In the genomic region with DNA sequence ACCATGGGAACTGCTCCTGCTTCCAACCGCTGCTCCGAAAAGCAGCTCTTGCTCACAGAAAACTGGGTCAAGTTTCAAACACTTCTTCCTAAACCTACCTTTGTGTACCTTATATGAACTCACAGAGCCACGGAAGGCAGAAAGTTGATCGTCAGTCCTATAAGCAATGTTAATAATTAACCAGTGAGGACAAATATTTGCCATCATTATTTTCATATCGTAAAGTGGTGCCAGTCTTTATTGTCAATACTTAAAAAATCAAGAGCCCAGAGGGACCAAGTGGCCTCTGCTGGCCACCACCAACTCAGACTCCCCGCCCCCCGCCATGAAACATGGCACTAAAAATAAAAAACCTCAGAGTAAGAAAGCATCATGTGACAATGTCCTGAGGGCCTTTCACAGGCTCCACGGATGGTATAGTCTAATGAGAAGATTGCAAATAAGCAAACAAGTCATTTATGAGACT, we compare ENCODE assay signal across 1 cellular context.
TF ChIP-seq lines count a peak whose summit lies in the region.

No MANE protein-coding gene starts in this region.

TF ChIP-seq in HepG2, 621 proteins besides CTCF, POLR2A, EP300 and RAD21 (continued from another document and continues in another):
- TF ChIP-seq, protein P1, sequence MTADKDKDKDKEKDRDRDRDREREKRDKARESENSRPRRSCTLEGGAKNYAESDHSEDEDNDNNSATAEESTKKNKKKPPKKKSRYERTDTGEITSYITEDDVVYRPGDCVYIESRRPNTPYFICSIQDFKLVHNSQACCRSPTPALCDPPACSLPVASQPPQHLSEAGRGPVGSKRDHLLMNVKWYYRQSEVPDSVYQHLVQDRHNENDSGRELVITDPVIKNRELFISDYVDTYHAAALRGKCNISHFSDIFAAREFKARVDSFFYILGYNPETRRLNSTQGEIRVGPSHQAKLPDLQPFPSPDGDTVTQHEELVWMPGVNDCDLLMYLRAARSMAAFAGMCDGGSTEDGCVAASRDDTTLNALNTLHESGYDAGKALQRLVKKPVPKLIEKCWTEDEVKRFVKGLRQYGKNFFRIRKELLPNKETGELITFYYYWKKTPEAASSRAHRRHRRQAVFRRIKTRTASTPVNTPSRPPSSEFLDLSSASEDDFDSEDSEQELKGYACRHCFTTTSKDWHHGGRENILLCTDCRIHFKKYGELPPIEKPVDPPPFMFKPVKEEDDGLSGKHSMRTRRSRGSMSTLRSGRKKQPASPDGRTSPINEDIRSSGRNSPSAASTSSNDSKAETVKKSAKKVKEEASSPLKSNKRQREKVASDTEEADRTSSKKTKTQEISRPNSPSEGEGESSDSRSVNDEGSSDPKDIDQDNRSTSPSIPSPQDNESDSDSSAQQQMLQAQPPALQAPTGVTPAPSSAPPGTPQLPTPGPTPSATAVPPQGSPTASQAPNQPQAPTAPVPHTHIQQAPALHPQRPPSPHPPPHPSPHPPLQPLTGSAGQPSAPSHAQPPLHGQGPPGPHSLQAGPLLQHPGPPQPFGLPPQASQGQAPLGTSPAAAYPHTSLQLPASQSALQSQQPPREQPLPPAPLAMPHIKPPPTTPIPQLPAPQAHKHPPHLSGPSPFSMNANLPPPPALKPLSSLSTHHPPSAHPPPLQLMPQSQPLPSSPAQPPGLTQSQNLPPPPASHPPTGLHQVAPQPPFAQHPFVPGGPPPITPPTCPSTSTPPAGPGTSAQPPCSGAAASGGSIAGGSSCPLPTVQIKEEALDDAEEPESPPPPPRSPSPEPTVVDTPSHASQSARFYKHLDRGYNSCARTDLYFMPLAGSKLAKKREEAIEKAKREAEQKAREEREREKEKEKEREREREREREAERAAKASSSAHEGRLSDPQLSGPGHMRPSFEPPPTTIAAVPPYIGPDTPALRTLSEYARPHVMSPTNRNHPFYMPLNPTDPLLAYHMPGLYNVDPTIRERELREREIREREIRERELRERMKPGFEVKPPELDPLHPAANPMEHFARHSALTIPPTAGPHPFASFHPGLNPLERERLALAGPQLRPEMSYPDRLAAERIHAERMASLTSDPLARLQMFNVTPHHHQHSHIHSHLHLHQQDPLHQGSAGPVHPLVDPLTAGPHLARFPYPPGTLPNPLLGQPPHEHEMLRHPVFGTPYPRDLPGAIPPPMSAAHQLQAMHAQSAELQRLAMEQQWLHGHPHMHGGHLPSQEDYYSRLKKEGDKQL (CRISPR knock-in tag; IDR thresholded peaks at IDR 0.05; ENCODE audit: low read depth) = no peak
- TF ChIP-seq TGIF2 (CRISPR knock-in tag; IDR thresholded peaks at IDR 0.05) (no peak), ZNF879 (CRISPR knock-in tag; IDR thresholded peaks at IDR 0.05) (no peak), CHCHD3 (CRISPR knock-in tag; IDR thresholded peaks at IDR 0.05) (no peak), FOXK2 (IDR thresholded peaks at IDR 0.05) (no peak), ARID2 (CRISPR knock-in tag; IDR thresholded peaks at IDR 0.05; ENCODE audit: borderline replicate concordance) (no peak), ZNF607 (CRISPR knock-in tag; IDR thresholded peaks at IDR 0.05; ENCODE audit: borderline replicate concordance) (no peak), ZNF446 (CRISPR knock-in tag; IDR thresholded peaks at IDR 0.05) (no peak), ZNF768 (CRISPR knock-in tag; IDR thresholded peaks at IDR 0.05) (no peak), HIVEP1 (CRISPR knock-in tag; IDR thresholded peaks at IDR 0.05) (no peak), BORCS8-MEF2B (CRISPR knock-in tag; IDR thresholded peaks at IDR 0.05) (0 out of 2 replicates have a peak, but pooled peaks have one; percentile 18), ZMYM3 (CRISPR knock-in tag; IDR thresholded peaks at IDR 0.05) (no peak), ARNTL (CRISPR knock-in tag; IDR thresholded peaks at IDR 0.05) (no peak), MIXL1 (CRISPR knock-in tag; IDR thresholded peaks at IDR 0.05) (peak; percentile 84; the same call in 1 of the 2 replicates), ZNF292 (CRISPR knock-in tag; IDR thresholded peaks at IDR 0.05; ENCODE audit: borderline replicate concordance, low read depth) (peak; percentile 65; the same call in 1 of the 2 replicates), SMAD3 (CRISPR knock-in tag; IDR thresholded peaks at IDR 0.05) (peak; percentile 74; the same call in 1 of the 2 replicates), PHF20 (CRISPR knock-in tag; IDR thresholded peaks at IDR 0.05) (no peak), CREB1 (IDR thresholded peaks at IDR 0.05) (no peak), CREB1 (CRISPR knock-in tag; IDR thresholded peaks at IDR 0.05) (peak; percentile 35; the same call in 1 of the 2 replicates), SRSF4 (IDR thresholded peaks at IDR 0.05; ENCODE audit: low read depth, low read length, poor library complexity, severe bottlenecking) (no peak), ZSCAN30 (CRISPR knock-in tag; IDR thresholded peaks at IDR 0.05) (no peak), ZNF776 (CRISPR knock-in tag; IDR thresholded peaks at IDR 0.05) (no peak), IKZF1 (IDR thresholded peaks at IDR 0.05) (no peak), ZBTB7A (CRISPR knock-in tag; IDR thresholded peaks at IDR 0.05) (no peak), JUNB (CRISPR knock-in tag; IDR thresholded peaks at IDR 0.05; ENCODE audit: borderline replicate concordance) (no peak), DMAP1 (CRISPR knock-in tag; IDR thresholded peaks at IDR 0.05) (no peak)
- TF ChIP-seq, protein P2, sequence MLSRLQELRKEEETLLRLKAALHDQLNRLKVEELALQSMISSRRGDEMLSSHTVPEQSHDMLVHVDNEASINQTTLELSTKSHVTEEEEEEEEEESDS (CRISPR knock-in tag; IDR thresholded peaks at IDR 0.05; ENCODE audit: borderline replicate concordance) = no peak
- TF ChIP-seq, protein P3, sequence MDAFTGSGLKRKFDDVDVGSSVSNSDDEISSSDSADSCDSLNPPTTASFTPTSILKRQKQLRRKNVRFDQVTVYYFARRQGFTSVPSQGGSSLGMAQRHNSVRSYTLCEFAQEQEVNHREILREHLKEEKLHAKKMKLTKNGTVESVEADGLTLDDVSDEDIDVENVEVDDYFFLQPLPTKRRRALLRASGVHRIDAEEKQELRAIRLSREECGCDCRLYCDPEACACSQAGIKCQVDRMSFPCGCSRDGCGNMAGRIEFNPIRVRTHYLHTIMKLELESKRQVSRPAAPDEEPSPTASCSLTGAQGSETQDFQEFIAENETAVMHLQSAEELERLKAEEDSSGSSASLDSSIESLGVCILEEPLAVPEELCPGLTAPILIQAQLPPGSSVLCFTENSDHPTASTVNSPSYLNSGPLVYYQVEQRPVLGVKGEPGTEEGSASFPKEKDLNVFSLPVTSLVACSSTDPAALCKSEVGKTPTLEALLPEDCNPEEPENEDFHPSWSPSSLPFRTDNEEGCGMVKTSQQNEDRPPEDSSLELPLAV (CRISPR knock-in tag; conservative IDR thresholded peaks at IDR 0.05; ENCODE audit: low read depth) = no peak
- TF ChIP-seq, protein P4, sequence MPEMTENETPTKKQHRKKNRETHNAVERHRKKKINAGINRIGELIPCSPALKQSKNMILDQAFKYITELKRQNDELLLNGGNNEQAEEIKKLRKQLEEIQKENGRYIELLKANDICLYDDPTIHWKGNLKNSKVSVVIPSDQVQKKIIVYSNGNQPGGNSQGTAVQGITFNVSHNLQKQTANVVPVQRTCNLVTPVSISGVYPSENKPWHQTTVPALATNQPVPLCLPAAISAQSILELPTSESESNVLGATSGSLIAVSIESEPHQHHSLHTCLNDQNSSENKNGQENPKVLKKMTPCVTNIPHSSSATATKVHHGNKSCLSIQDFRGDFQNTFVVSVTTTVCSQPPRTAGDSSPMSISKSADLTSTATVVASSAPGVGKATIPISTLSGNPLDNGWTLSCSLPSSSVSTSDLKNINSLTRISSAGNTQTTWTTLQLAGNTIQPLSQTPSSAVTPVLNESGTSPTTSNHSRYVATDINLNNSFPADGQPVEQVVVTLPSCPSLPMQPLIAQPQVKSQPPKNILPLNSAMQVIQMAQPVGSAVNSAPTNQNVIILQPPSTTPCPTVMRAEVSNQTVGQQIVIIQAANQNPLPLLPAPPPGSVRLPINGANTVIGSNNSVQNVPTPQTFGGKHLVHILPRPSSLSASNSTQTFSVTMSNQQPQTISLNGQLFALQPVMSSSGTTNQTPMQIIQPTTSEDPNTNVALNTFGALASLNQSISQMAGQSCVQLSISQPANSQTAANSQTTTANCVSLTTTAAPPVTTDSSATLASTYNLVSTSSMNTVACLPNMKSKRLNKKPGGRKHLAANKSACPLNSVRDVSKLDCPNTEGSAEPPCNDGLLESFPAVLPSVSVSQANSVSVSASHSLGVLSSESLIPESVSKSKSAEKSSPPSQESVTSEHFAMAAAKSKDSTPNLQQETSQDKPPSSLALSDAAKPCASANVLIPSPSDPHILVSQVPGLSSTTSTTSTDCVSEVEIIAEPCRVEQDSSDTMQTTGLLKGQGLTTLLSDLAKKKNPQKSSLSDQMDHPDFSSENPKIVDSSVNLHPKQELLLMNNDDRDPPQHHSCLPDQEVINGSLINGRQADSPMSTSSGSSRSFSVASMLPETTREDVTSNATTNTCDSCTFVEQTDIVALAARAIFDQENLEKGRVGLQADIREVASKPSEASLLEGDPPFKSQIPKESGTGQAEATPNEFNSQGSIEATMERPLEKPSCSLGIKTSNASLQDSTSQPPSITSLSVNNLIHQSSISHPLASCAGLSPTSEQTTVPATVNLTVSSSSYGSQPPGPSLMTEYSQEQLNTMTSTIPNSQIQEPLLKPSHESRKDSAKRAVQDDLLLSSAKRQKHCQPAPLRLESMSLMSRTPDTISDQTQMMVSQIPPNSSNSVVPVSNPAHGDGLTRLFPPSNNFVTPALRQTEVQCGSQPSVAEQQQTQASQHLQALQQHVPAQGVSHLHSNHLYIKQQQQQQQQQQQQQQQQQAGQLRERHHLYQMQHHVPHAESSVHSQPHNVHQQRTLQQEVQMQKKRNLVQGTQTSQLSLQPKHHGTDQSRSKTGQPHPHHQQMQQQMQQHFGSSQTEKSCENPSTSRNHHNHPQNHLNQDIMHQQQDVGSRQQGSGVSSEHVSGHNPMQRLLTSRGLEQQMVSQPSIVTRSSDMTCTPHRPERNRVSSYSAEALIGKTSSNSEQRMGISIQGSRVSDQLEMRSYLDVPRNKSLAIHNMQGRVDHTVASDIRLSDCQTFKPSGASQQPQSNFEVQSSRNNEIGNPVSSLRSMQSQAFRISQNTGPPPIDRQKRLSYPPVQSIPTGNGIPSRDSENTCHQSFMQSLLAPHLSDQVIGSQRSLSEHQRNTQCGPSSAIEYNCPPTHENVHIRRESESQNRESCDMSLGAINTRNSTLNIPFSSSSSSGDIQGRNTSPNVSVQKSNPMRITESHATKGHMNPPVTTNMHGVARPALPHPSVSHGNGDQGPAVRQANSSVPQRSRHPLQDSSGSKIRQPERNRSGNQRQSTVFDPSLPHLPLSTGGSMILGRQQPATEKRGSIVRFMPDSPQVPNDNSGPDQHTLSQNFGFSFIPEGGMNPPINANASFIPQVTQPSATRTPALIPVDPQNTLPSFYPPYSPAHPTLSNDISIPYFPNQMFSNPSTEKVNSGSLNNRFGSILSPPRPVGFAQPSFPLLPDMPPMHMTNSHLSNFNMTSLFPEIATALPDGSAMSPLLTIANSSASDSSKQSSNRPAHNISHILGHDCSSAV (CRISPR knock-in tag; IDR thresholded peaks at IDR 0.05; ENCODE audit: borderline replicate concordance) = no peak
- TF ChIP-seq, protein P5, sequence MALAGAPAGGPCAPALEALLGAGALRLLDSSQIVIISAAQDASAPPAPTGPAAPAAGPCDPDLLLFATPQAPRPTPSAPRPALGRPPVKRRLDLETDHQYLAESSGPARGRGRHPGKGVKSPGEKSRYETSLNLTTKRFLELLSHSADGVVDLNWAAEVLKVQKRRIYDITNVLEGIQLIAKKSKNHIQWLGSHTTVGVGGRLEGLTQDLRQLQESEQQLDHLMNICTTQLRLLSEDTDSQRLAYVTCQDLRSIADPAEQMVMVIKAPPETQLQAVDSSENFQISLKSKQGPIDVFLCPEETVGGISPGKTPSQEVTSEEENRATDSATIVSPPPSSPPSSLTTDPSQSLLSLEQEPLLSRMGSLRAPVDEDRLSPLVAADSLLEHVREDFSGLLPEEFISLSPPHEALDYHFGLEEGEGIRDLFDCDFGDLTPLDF (CRISPR knock-in tag; IDR thresholded peaks at IDR 0.05) = no peak
- TF ChIP-seq, protein P6, sequence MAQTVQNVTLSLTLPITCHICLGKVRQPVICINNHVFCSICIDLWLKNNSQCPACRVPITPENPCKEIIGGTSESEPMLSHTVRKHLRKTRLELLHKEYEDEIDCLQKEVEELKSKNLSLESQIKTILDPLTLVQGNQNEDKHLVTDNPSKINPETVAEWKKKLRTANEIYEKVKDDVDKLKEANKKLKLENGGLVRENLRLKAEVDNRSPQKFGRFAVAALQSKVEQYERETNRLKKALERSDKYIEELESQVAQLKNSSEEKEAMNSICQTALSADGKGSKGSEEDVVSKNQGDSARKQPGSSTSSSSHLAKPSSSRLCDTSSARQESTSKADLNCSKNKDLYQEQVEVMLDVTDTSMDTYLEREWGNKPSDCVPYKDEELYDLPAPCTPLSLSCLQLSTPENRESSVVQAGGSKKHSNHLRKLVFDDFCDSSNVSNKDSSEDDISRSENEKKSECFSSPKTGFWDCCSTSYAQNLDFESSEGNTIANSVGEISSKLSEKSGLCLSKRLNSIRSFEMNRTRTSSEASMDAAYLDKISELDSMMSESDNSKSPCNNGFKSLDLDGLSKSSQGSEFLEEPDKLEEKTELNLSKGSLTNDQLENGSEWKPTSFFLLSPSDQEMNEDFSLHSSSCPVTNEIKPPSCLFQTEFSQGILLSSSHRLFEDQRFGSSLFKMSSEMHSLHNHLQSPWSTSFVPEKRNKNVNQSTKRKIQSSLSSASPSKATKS (CRISPR knock-in tag; IDR thresholded peaks at IDR 0.05) = no peak
- TF ChIP-seq, protein P7, sequence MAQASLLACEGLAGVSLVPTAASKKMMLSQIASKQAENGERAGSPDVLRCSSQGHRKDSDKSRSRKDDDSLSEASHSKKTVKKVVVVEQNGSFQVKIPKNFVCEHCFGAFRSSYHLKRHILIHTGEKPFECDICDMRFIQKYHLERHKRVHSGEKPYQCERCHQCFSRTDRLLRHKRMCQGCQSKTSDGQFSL (CRISPR knock-in tag; IDR thresholded peaks at IDR 0.05) = no peak
- TF ChIP-seq, protein P8, sequence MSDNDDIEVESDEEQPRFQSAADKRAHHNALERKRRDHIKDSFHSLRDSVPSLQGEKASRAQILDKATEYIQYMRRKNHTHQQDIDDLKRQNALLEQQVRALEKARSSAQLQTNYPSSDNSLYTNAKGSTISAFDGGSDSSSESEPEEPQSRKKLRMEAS (IDR thresholded peaks at IDR 0.05) = no peak
- TF ChIP-seq, protein P9, sequence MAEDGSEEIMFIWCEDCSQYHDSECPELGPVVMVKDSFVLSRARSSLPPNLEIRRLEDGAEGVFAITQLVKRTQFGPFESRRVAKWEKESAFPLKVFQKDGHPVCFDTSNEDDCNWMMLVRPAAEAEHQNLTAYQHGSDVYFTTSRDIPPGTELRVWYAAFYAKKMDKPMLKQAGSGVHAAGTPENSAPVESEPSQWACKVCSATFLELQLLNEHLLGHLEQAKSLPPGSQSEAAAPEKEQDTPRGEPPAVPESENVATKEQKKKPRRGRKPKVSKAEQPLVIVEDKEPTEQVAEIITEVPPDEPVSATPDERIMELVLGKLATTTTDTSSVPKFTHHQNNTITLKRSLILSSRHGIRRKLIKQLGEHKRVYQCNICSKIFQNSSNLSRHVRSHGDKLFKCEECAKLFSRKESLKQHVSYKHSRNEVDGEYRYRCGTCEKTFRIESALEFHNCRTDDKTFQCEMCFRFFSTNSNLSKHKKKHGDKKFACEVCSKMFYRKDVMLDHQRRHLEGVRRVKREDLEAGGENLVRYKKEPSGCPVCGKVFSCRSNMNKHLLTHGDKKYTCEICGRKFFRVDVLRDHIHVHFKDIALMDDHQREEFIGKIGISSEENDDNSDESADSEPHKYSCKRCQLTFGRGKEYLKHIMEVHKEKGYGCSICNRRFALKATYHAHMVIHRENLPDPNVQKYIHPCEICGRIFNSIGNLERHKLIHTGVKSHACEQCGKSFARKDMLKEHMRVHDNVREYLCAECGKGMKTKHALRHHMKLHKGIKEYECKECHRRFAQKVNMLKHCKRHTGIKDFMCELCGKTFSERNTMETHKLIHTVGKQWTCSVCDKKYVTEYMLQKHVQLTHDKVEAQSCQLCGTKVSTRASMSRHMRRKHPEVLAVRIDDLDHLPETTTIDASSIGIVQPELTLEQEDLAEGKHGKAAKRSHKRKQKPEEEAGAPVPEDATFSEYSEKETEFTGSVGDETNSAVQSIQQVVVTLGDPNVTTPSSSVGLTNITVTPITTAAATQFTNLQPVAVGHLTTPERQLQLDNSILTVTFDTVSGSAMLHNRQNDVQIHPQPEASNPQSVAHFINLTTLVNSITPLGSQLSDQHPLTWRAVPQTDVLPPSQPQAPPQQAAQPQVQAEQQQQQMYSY (CRISPR knock-in tag; IDR thresholded peaks at IDR 0.05) = no peak
